In the genomic region with DNA sequence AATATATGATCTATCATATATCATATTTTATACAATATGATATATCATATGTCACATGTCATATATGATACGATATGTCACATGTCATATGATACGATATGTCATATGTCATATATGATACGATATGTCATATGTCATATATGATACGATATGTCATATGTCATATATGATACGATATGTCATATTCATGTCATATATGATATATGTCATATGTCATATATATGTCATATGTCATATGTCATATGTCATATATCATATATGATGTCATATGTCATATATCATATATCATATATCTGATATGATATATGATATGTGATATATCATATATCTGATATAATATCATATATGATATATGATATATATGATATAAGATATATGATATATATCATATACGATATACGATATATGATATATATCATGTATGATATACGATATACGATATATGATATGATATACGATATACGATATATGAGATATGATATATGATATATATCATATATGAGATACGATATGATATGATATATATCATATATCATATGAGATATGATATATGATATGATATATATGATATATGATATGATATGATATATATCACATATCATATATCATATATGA, we compare ENCODE assay signal across 18 cellular contexts.
"Had no signal": no experiment of that assay in that cellular context is flagged by ENCODE, and none has a peak within 500 bp of the region (broad histone marks: within the 10 kb centered on the region; RNA-seq: fewer than 3 reads in every experiment).

No MANE protein-coding gene starts in this region.

- H3K9me3 ChIP-seq: SK-N-SH had no signal

- H3K27ac ChIP-seq: RWPE1 had no signal

- ATAC-seq: HepG2 had no signal

- H3K9ac ChIP-seq: KMS-11, SK-N-SH had no signal

- H3K4me2 ChIP-seq: SK-N-SH had no signal

- DNase-seq: IMR-90, Kasumi-1, MM.1S, NCI-H1092 treated with DMSO at 0.1 percent for 48 hours, NCI-H1436, NCI-H187 treated with DMSO at 0.1 percent for 48 hours, NCI-H2029 treated with DMSO at 0.1 percent for 48 hours, NCI-H2107, NCI-H2227 treated with DMSO at 0.1 percent for 48 hours, NCI-H524, NCI-H526 treated with DMSO at 0.1 percent for 48 hours, NCI-H748 treated with DMSO at 0.1 percent for 48 hours, SHP77, SK-N-SH, SW 1271 had no signal

- FAIRE-seq: HepG2 had no signal
